Comparison of ENCODE assay signal across 8 cellular contexts in genomic region chr6:110816110-110816409, GRCh38. TPM values are rescaled to one million over a fixed set of nuclear protein-coding genes. Genes with fewer than 3 reads are reported as not detected.
A peak's percentile ranks its signal among the peaks of the same experiment; 100 is the strongest.
DNase-seq lines count a peak whose midpoint lies in the region; ATAC-seq and TF ChIP-seq lines count a peak whose summit lies in the region.

No MANE protein-coding gene starts in this region.

- H3K9me3 ChIP-seq in T-helper 17 cell (ENCODE audit: control insufficient read depth, low read length, poor library complexity, severe bottlenecking): no peaks in the 10 kb centered on the region
- H3K9me3 ChIP-seq in skeletal muscle satellite cell (replicated peaks; ENCODE audit: low read length): no peaks in the 10 kb centered on the region

- H3K36me3 Mint-ChIP-seq in T-helper 17 cell (ENCODE audit: low read depth): peaks cover 2% of the 10 kb centered on the region

- no peaks in the 10 kb centered on the region for H3K27me3 Mint-ChIP-seq in T-helper 17 cell

- TF ChIP-seq CTCF in fibroblast of the aortic adventitia (IDR thresholded peaks at IDR 0.05; ENCODE audit: insufficient read depth, low read length): no peak

- peaks cover 24% of the 10 kb centered on the region for H3K4me1 ChIP-seq in skeletal muscle satellite cell (ENCODE audit: control insufficient read depth, insufficient read depth, low read length)

- H3K4me2 ChIP-seq in skeletal muscle satellite cell (ENCODE audit: low read length): peak overlapping the region; percentile 94

- DNase-seq in T-helper 17 cell (no peak), fibroblast of the aortic adventitia (ENCODE audit: low read depth) (no peak), NCI-H2171 treated with DMSO at 0.1 percent for 48 hours (lab: John Stamatoyannopoulos, UW) (no peak), NCI-H82 treated with DMSO at 0.1 percent for 48 hours (lab: John Stamatoyannopoulos, UW; ENCODE audit: unreplicated experiment) (no peak), NCI-H774 (lab: John Stamatoyannopoulos, UW) (no peak), EL (no peak)

- no peak for ATAC-seq in T-helper 17 cell

- H3K27ac Mint-ChIP-seq in T-helper 17 cell: peak overlapping the region; percentile 92

- peak; percentile 50 for TF ChIP-seq POLR2A in GM15510 (IDR thresholded peaks at IDR 0.05; ENCODE audit: borderline replicate concordance, extremely low read depth, insufficient read length)

- H3K4me3 ChIP-seq in fibroblast of the aortic adventitia (ENCODE audit: low read depth, low read length) (peak overlapping the region; percentile 92), skeletal muscle satellite cell (ENCODE audit: low read length) (peak overlapping the region; percentile 86)

- peak overlapping the region; percentile 98 for H3K4me3 Mint-ChIP-seq in T-helper 17 cell

- H3K4me1 Mint-ChIP-seq in T-helper 17 cell: peaks cover 19% of the 10 kb centered on the region

- no peaks in the 10 kb centered on the region for H3K27me3 ChIP-seq in skeletal muscle satellite cell (ENCODE audit: control insufficient read depth, insufficient read depth, low read length)

- peak overlapping the region; percentile 88 for H3K9ac ChIP-seq in skeletal muscle satellite cell (ENCODE audit: low read depth, low read length)

- no peaks in the 10 kb centered on the region for H3K36me3 ChIP-seq in skeletal muscle satellite cell (ENCODE audit: insufficient read depth, low read length)

RNA-seq across cellular contexts. Expression of gene CDK19, which starts 0.8 kb away (rescaled TPM):
- total RNA-seq in T-helper 17 cell: 10 to 100 TPM; 17.1 to 17.7 TPM
- 10.0 and 17.8 TPM in 2 replicates for total RNA-seq in fibroblast of the aortic adventitia (ENCODE audit: low replicate concordance)
- 6.1 and 6.8 TPM in 2 replicates for total RNA-seq in skeletal muscle satellite cell (2012; rRNA removed)

RNA-seq across cellular contexts. Expression of gene AMD1, which starts 58.5 kb away (rescaled TPM):
- total RNA-seq in T-helper 17 cell (100 to 1,000 TPM; 101 to 121 TPM), fibroblast of the aortic adventitia (ENCODE audit: low replicate concordance) (61.1 and 99.1 TPM in 2 replicates)
- 77.8 and 86.7 TPM in 2 replicates for total RNA-seq in skeletal muscle satellite cell (2012; rRNA removed)
